In the genomic region with DNA sequence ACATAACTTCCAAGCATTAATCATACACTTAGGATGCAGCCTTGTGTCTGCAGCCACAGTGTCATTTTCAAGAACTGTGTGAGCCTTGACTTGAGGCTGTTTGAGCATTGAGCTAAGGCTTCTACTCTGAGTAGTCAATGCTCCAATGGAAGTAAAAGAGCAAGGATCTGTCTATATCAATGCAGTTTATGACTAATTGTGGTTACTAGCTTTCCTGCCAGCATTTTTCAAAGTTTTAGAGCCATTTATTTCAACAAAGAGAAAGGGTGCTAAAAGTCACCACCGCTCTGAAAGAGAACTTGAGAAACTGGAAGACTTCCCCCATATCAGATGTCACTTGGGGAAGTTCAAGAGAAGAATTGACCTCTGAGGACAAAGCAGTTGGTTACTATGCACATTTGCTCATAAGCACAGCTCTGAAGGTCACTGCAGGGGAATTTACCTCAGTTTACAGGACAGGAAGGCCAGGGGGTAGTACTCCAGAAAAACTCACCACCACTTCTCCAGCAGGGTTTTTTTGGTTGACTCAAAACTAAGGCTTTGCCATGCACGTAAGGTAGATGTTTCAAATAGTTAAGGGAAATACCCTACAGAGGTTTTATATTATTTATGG, we compare ENCODE assay signal across 9 cellular contexts. TPM values are rescaled to one million over a fixed set of nuclear protein-coding genes. Genes with fewer than 3 reads are reported as not detected.
DNase-seq lines count a peak whose midpoint lies in the region; ATAC-seq and TF ChIP-seq lines count a peak whose summit lies in the region.
"Had no signal": no experiment of that assay in that cellular context is flagged by ENCODE, and none has a peak within 500 bp of the region (broad histone marks: within the 10 kb centered on the region; RNA-seq: fewer than 3 reads in every experiment).

No MANE protein-coding gene starts in this region.

- CTCF ChIA-PET in Caco-2 (lab: Charles Lee): no interaction called here

- DNase-seq in Caki2 (ENCODE audit: low read depth) (peak; percentile 42), GM20000 (ENCODE audit: low spot score) (peak; percentile 27), non-pigmented ciliary epithelial cell (ENCODE audit: low read depth) (peak; percentile 83), Caco-2 (no peak), NCI-H446 (lab: John Stamatoyannopoulos, UW) (no peak), Right ventricle myocardium inferior (ENCODE audit: missing footprints) (no peak)
- no peak for DNase-seq in activated T-helper 1 cell treated with anti-CD3 and anti-CD28 coated beads, Interleukin-12 subunit alpha, Interleukin-12 subunit beta, Interleukin-2, Interleukin-4 antibody, amounts not matched to agents 30 ng/mL and 10 ng/mL and 1 ng/mL, durations not matched to agents 14 hours and 24 hours and 36 hours (ENCODE audit: low spot score)

- POLR2A ChIA-PET in Caco-2 (lab: Charles Lee): no interaction called here

- no peaks in the 10 kb centered on the region for H3K36me3 ChIP-seq in Caco-2 (ENCODE audit: control insufficient read depth, insufficient read depth, low read length)

- H3K27me3 ChIP-seq in Caco-2 (replicated peaks; ENCODE audit: control insufficient read depth, insufficient read depth, low read length): no peaks in the 10 kb centered on the region

- peak overlapping the region; percentile 10 for H3K4me3 Mint-ChIP-seq in activated T-helper 1 cell treated with anti-CD3 and anti-CD28 coated beads, Interleukin-12 subunit alpha, Interleukin-12 subunit beta, Interleukin-2, Interleukin-4 antibody, amounts not matched to agents 30 ng/mL and 10 ng/mL and 1 ng/mL, durations not matched to agents 14 hours and 24 hours and 36 hours
- H3K4me3 Mint-ChIP-seq in Caco-2 (ENCODE audit: unreplicated experiment): no peak overlapping the region

- H3K36me3 Mint-ChIP-seq in activated T-helper 1 cell treated with anti-CD3 and anti-CD28 coated beads, Interleukin-12 subunit alpha, Interleukin-12 subunit beta, Interleukin-2, Interleukin-4 antibody, amounts not matched to agents 30 ng/mL and 10 ng/mL and 1 ng/mL, durations not matched to agents 14 hours and 24 hours and 36 hours (ENCODE audit: low read depth): peaks cover 4% of the 10 kb centered on the region
- H3K36me3 Mint-ChIP-seq in Caco-2 (ENCODE audit: insufficient read depth, unreplicated experiment): no peaks in the 10 kb centered on the region

- in situ Hi-C loops in Caki2 (cut with HindIII; ENCODE audit: low pct_unique_long_range_greater_than_20kb, low sequenced_read_pairs): no loop called here

- BruUV-seq in Caco-2 (replicated peaks; lab: Mats Ljungman, UMichigan): no TSS peak

- H3K9me3 ChIP-seq in Caco-2: no peaks in the 10 kb centered on the region

- no peaks in the 10 kb centered on the region for H3K4me1 ChIP-seq in Caco-2

- ATAC-seq in HG03521 (IDR thresholded peaks at IDR 0.05; ENCODE audit: unreplicated experiment) (peak; percentile 46), Right ventricle myocardium inferior (no peak)

- no peaks in the 10 kb centered on the region for H3K9me3 Mint-ChIP-seq in activated T-helper 1 cell treated with anti-CD3 and anti-CD28 coated beads, Interleukin-12 subunit alpha, Interleukin-12 subunit beta, Interleukin-2, Interleukin-4 antibody, amounts not matched to agents 30 ng/mL and 10 ng/mL and 1 ng/mL, durations not matched to agents 14 hours and 24 hours and 36 hours
- H3K9me3 Mint-ChIP-seq in Caco-2 (ENCODE audit: unreplicated experiment): no peaks in the 10 kb centered on the region

- TF ChIP-seq CTCF in GM20000 (IDR thresholded peaks at IDR 0.05; ENCODE audit: extremely low read depth, missing control alignments): no peak
- TF ChIP-seq CTCF in Caco-2 (IDR thresholded peaks at IDR 0.05; ENCODE audit: insufficient read depth in 1 of 2, low read depth in 1 of 2, low read length in 1 of 2, severe bottlenecking in 1 of 2, unreplicated experiment in 1 of 2): no peak

- H3K27me3 Mint-ChIP-seq in activated T-helper 1 cell treated with anti-CD3 and anti-CD28 coated beads, Interleukin-12 subunit alpha, Interleukin-12 subunit beta, Interleukin-2, Interleukin-4 antibody, amounts not matched to agents 30 ng/mL and 10 ng/mL and 1 ng/mL, durations not matched to agents 14 hours and 24 hours and 36 hours (ENCODE audit: insufficient read depth): no peaks in the 10 kb centered on the region
- H3K27me3 Mint-ChIP-seq in Caco-2 (ENCODE audit: insufficient read depth, unreplicated experiment): no peaks in the 10 kb centered on the region

- no peak overlapping the region for H3K4me3 ChIP-seq in Caco-2 (ENCODE audit: low read depth, low read length)

- intact Hi-C loops in activated T-helper 1 cell treated with anti-CD3 and anti-CD28 coated beads, Interleukin-12 subunit alpha, Interleukin-12 subunit beta, Interleukin-2, Interleukin-4 antibody, amounts not matched to agents 30 ng/mL and 10 ng/mL and 1 ng/mL, durations not matched to agents 14 hours and 24 hours and 36 hours (cut with micrococcal nuclease): loop anchor here (1.0 to 2.0 kb wide), 3 partner anchors 12 to 50 kb away; partner anchors contain the start of gene RGS1
- intact Hi-C loops in Caco-2 (cut with micrococcal nuclease; ENCODE audit: unreplicated experiment) (no loop called here), Right ventricle myocardium inferior (cut with DNase I) (no loop called here)

- H3K4me1 Mint-ChIP-seq in activated T-helper 1 cell treated with anti-CD3 and anti-CD28 coated beads, Interleukin-12 subunit alpha, Interleukin-12 subunit beta, Interleukin-2, Interleukin-4 antibody, amounts not matched to agents 30 ng/mL and 10 ng/mL and 1 ng/mL, durations not matched to agents 14 hours and 24 hours and 36 hours (ENCODE audit: low read depth): peaks cover 65% of the 10 kb centered on the region
- H3K4me1 Mint-ChIP-seq in Caco-2 (ENCODE audit: low read depth, unreplicated experiment): no peaks in the 10 kb centered on the region

- H3K27ac Mint-ChIP-seq in activated T-helper 1 cell treated with anti-CD3 and anti-CD28 coated beads, Interleukin-12 subunit alpha, Interleukin-12 subunit beta, Interleukin-2, Interleukin-4 antibody, amounts not matched to agents 30 ng/mL and 10 ng/mL and 1 ng/mL, durations not matched to agents 14 hours and 24 hours and 36 hours: peak overlapping the region; percentile 63
- H3K27ac Mint-ChIP-seq in Caco-2 (ENCODE audit: unreplicated experiment): no peak overlapping the region

RNA-seq across cellular contexts. Expression of gene RGS1, which starts 24.5 kb away (rescaled TPM):
- total RNA-seq in Caki2 (2014; rRNA removed; shearing (Covaris generic); ENCODE audit: low replicate concordance): not detected in 2 replicates
- 11.8 and 12.0 TPM in 2 replicates for total RNA-seq in activated T-helper 1 cell treated with anti-CD3 and anti-CD28 coated beads, Interleukin-12 subunit alpha, Interleukin-12 subunit beta, Interleukin-2, Interleukin-4 antibody, amounts not matched to agents 30 ng/mL and 10 ng/mL and 1 ng/mL, durations not matched to agents 14 hours and 24 hours and 36 hours
- total RNA-seq in Caco-2 (2022) (not detected in 2 replicates), Right ventricle myocardium inferior (0.32 TPM)
- total RNA-seq: lung microvascular endothelial cell had no signal

Comparison
In these comparisons a context has a peak if more than half of its experiments do, and no peak if none do; other contexts are left out.
1. DNase-seq: peak in Caki2 (single experiment), GM20000 (single experiment) and non-pigmented ciliary epithelial cell (single experiment); none in activated T-helper 1 cell treated with anti-CD3 and anti-CD28 coated beads, Interleukin-12 subunit alpha, Interleukin-12 subunit beta, Interleukin-2, Interleukin-4 antibody, amounts not matched to agents 30 ng/mL and 10 ng/mL and 1 ng/mL, durations not matched to agents 14 hours and 24 hours and 36 hours (single experiment), Caco-2 (0 of 2), NCI-H446 (0 of 2) and Right ventricle myocardium inferior (single experiment).